ENCODE assay signal across 8 cellular contexts in genomic region chr1:152188673-152189591, GRCh38. TPM values are rescaled to one million over a fixed set of nuclear protein-coding genes. Genes with fewer than 3 reads are reported as not detected.
A peak's percentile ranks its signal among the peaks of the same experiment; 100 is the strongest.
DNase-seq lines count a peak whose midpoint lies in the region; ATAC-seq and TF ChIP-seq lines count a peak whose summit lies in the region.

No MANE protein-coding gene starts in this region.

- intact Hi-C loops in activated CD4-positive, alpha-beta T cell treated with anti-CD3 and anti-CD28 coated beads for 36 hours (cut with DNase I, micrococcal nuclease): loop anchor here (1.0 to 10.0 kb wide), 10 partner anchors 78 to 344 kb away; no protein-coding TSS in a partner anchor
- intact Hi-C loops in lower lobe of right lung (cut with DNase I): loop anchor here (10.0 kb wide), 1 partner anchor 134 kb away; no protein-coding TSS in a partner anchor

- POLR2A ChIA-PET in activated CD4-positive, alpha-beta T cell treated with anti-CD3 and anti-CD28 coated beads for 36 hours (lab: Charles Lee): interaction anchor here (0.7 kb wide), 1 partner anchor 269 kb away, joined by 3 read pairs; no protein-coding TSS in a partner anchor

- H3K4me3 ChIP-seq in lower lobe of right lung: peak overlapping the region; percentile 62

- TF ChIP-seq CTCF in chondrocyte (IDR thresholded peaks at IDR 0.05) (peak; percentile 72), lower lobe of right lung (IDR thresholded peaks at IDR 0.05) (peak; percentile 91)

- no peaks in the 10 kb centered on the region for H3K36me3 ChIP-seq in lower lobe of right lung

- peak overlapping the region; percentile 13 for H3K27ac ChIP-seq in lower lobe of right lung

- peaks cover 17% of the 10 kb centered on the region for H3K4me1 ChIP-seq in lower lobe of right lung

- H3K9me3 Mint-ChIP-seq in activated CD4-positive, alpha-beta T cell treated with anti-CD3 and anti-CD28 coated beads for 36 hours (ENCODE audit: low read depth): no peaks in the 10 kb centered on the region
- H3K9me3 Mint-ChIP-seq in chondrocyte (ENCODE audit: low read depth): no peaks in the 10 kb centered on the region

- no peaks in the 10 kb centered on the region for H3K36me3 Mint-ChIP-seq in activated CD4-positive, alpha-beta T cell treated with anti-CD3 and anti-CD28 coated beads for 36 hours (ENCODE audit: low read depth)
- no peaks in the 10 kb centered on the region for H3K36me3 Mint-ChIP-seq in chondrocyte (ENCODE audit: low read depth)

- DNase-seq in NCI-H1694 treated with DMSO at 0.1 percent for 48 hours (lab: John Stamatoyannopoulos, UW) (peak; percentile 7), NCI-H1694 (lab: John Stamatoyannopoulos, UW) (no peak), NCI-H1417 (lab: John Stamatoyannopoulos, UW) (peak; percentile 51 to 85 (median 76)), chondrocyte (ENCODE audit: low spot score) (peak; percentile 84), lower lobe of right lung (peak; percentile 88)
- DNase-seq in activated CD4-positive, alpha-beta T cell treated with anti-CD3 and anti-CD28 coated beads for 36 hours: peak; percentile 91
- peak; percentile 56 to 79 (median 62) for DNase-seq in stimulated activated CD4-positive, alpha-beta T cell treated with anti-CD3 and anti-CD28 coated beads, TNF-alpha, amount 100 ng/mL, for 24 hours (ENCODE audit: low read depth in 3 of 3)

- CTCF ChIA-PET in activated CD4-positive, alpha-beta T cell treated with anti-CD3 and anti-CD28 coated beads for 36 hours (lab: Charles Lee): interaction anchor here (0.7 to 9.3 kb wide), 33 partner anchors 9 to 1103 kb away, joined by 3 to 193 read pairs (median 5); partner anchors contain the start of gene S100A11

- H3K27me3 ChIP-seq in lower lobe of right lung (ENCODE audit: low read depth): no peaks in the 10 kb centered on the region

- H3K9me3 ChIP-seq in lower lobe of right lung: no peaks in the 10 kb centered on the region

- H3K4me3 Mint-ChIP-seq in activated CD4-positive, alpha-beta T cell treated with anti-CD3 and anti-CD28 coated beads for 36 hours: peak overlapping the region; percentile 65
- no peak overlapping the region for H3K4me3 Mint-ChIP-seq in chondrocyte (ENCODE audit: unreplicated experiment)

- H3K27me3 Mint-ChIP-seq in activated CD4-positive, alpha-beta T cell treated with anti-CD3 and anti-CD28 coated beads for 36 hours: peaks cover 17% of the 10 kb centered on the region
- peaks cover 25% of the 10 kb centered on the region for H3K27me3 Mint-ChIP-seq in chondrocyte (ENCODE audit: low read depth)

- H3K27ac Mint-ChIP-seq in activated CD4-positive, alpha-beta T cell treated with anti-CD3 and anti-CD28 coated beads for 36 hours: peak overlapping the region; percentile 48
- H3K27ac Mint-ChIP-seq in chondrocyte (ENCODE audit: unreplicated experiment): no peak overlapping the region

- H3K4me1 Mint-ChIP-seq in activated CD4-positive, alpha-beta T cell treated with anti-CD3 and anti-CD28 coated beads for 36 hours: peaks cover 8% of the 10 kb centered on the region
- peaks cover 3% of the 10 kb centered on the region for H3K4me1 Mint-ChIP-seq in chondrocyte (ENCODE audit: low read depth)

- ATAC-seq in activated CD4-positive, alpha-beta T cell treated with anti-CD3 and anti-CD28 coated beads for 36 hours: peak; percentile 66
- peak; percentile 87 to 88 for ATAC-seq in lower lobe of right lung
- ATAC-seq in GM21723 (IDR thresholded peaks at IDR 0.05; ENCODE audit: unreplicated experiment): no peak

RNA-seq across cellular contexts. Expression of gene RPTN, which starts 29.9 kb away (rescaled TPM):
- total RNA-seq in activated CD4-positive, alpha-beta T cell treated with anti-CD3 and anti-CD28 coated beads for 36 hours: not detected
- total RNA-seq in chondrocyte (not detected in 3 replicates), lower lobe of right lung (not detected)

RNA-seq across cellular contexts. Expression of gene HRNR, which starts 35.1 kb away (rescaled TPM):
- not detected for total RNA-seq in activated CD4-positive, alpha-beta T cell treated with anti-CD3 and anti-CD28 coated beads for 36 hours
- total RNA-seq in chondrocyte (not detected in 3 replicates), lower lobe of right lung (not detected)
